In genomic region chr12:124513297-124513867, GRCh38 we compare ENCODE assay signal across 8 cellular contexts. TPM values are rescaled to one million over a fixed set of nuclear protein-coding genes. Genes with fewer than 3 reads are reported as not detected.
DNase-seq lines count a peak whose midpoint lies in the region; ATAC-seq and TF ChIP-seq lines count a peak whose summit lies in the region.

No MANE protein-coding gene starts in this region.

- TF ChIP-seq CTCF in breast epithelium (IDR thresholded peaks at IDR 0.05) (no peak), MCF 10A (IDR thresholded peaks at IDR 0.05; ENCODE audit: unreplicated experiment) (no peak), coronary artery (IDR thresholded peaks at IDR 0.05) (no peak), type B pancreatic cell (conservative IDR thresholded peaks at IDR 0.05) (no peak)

- peak overlapping the region in 1 of 3 donors; percentile 48 for H3K4me3 ChIP-seq in breast epithelium
- peak overlapping the region; percentile 39 for H3K4me3 ChIP-seq in coronary artery
- no peak overlapping the region for H3K4me3 ChIP-seq in mucosa of rectum (ENCODE audit: low read length in 2 of 2)

- H3K27me3 Mint-ChIP-seq in MCF 10A (ENCODE audit: insufficient read depth, unreplicated experiment) = no peaks in the 10 kb centered on the region
- no peaks in the 10 kb centered on the region for H3K27me3 Mint-ChIP-seq in type B pancreatic cell

- no peaks in the 10 kb centered on the region for H3K9me3 Mint-ChIP-seq in MCF 10A (ENCODE audit: unreplicated experiment)
- H3K9me3 Mint-ChIP-seq in type B pancreatic cell = no peaks in the 10 kb centered on the region

- H3K27me3 ChIP-seq in breast epithelium = no peaks in the 10 kb centered on the region
- H3K27me3 ChIP-seq in mucosa of rectum (ENCODE audit: control insufficient read depth in 2 of 2, insufficient read depth in 2 of 2, low read length in 2 of 2) = no peaks in the 10 kb centered on the region

- peak overlapping the region in 1 of 2 donors; percentile 23 for H3K9ac ChIP-seq in mucosa of rectum (ENCODE audit: low read depth in 1 of 2, low read length in 2 of 2)

- BruUV-seq in MCF 10A (replicated peaks; lab: Mats Ljungman, UMichigan) = no TSS peak

- ATAC-seq in HG02571 (IDR thresholded peaks at IDR 0.05; ENCODE audit: unreplicated experiment) = no peak

- H3K27ac Mint-ChIP-seq in MCF 10A (ENCODE audit: low read depth, unreplicated experiment) (no peak overlapping the region), type B pancreatic cell (peak overlapping the region; percentile 41)

- H3K9me3 ChIP-seq in breast epithelium (no peaks in the 10 kb centered on the region), mucosa of rectum (ENCODE audit: control insufficient read depth in 2 of 2, low read length in 2 of 2) (no peaks in the 10 kb centered on the region)

- no peak for DNase-seq in breast epithelium (ENCODE audit: low spot score in 2 of 2)
- no peak for DNase-seq in MCF 10A (ENCODE audit: unreplicated experiment)
- no peak for DNase-seq in coronary artery (ENCODE audit: low spot score)
- DNase-seq in type B pancreatic cell (ENCODE audit: extremely low spot score, unreplicated experiment) = no peak
- DNase-seq in posterior vena cava (ENCODE audit: low spot score) = no peak
- DNase-seq in KBM-7 = no peak

- no peak for TF ChIP-seq POLR2A in breast epithelium (IDR thresholded peaks at IDR 0.05)

- peaks cover 41% of the 10 kb centered on the region for H3K4me1 Mint-ChIP-seq in MCF 10A (ENCODE audit: insufficient read depth, unreplicated experiment)
- peaks cover 56% of the 10 kb centered on the region for H3K4me1 Mint-ChIP-seq in type B pancreatic cell (ENCODE audit: unreplicated experiment)

- peak overlapping the region; percentile 92 to 97 for H3K27ac ChIP-seq in breast epithelium
- H3K27ac ChIP-seq in coronary artery = peak overlapping the region; percentile 52 to 82
- H3K27ac ChIP-seq in mucosa of rectum (ENCODE audit: low read depth in 2 of 2, low read length in 2 of 2) = peak overlapping the region; percentile 25 to 71

- H3K36me3 ChIP-seq in breast epithelium = no peaks in the 10 kb centered on the region
- H3K36me3 ChIP-seq in mucosa of rectum (ENCODE audit: control insufficient read depth in 2 of 2, insufficient read depth in 2 of 2, low read length in 2 of 2) = peaks cover 0 to 3% of the 10 kb centered on the region in 2 donors

- peaks cover 41 to 63% of the 10 kb centered on the region in 2 donors for H3K4me1 ChIP-seq in breast epithelium
- H3K4me1 ChIP-seq in mucosa of rectum (ENCODE audit: control insufficient read depth in 2 of 2, insufficient read depth in 2 of 2, low read length in 2 of 2) = peaks cover 51 to 60% of the 10 kb centered on the region in 2 donors

- in situ Hi-C loops in KBM-7 (cut with MboI; ENCODE audit: low pct_unique_long_range_greater_than_20kb, low sequenced_read_pairs) = no loop called here

- intact Hi-C loops in breast epithelium (cut with DNase I; ENCODE audit: low total_unique reads) (no loop called here), MCF 10A (cut with micrococcal nuclease) (loop anchor here (5.0 to 10.0 kb wide), 4 partner anchors 129 to 391 kb away; no protein-coding TSS in a partner anchor), posterior vena cava (cut with DNase I) (no loop called here)

- no peak overlapping the region for H3K4me3 Mint-ChIP-seq in MCF 10A (ENCODE audit: unreplicated experiment)
- H3K4me3 Mint-ChIP-seq in type B pancreatic cell = no peak overlapping the region

- H3K36me3 Mint-ChIP-seq in MCF 10A (ENCODE audit: insufficient read depth, unreplicated experiment) = peaks cover 56% of the 10 kb centered on the region
- H3K36me3 Mint-ChIP-seq in type B pancreatic cell = peaks cover 7% of the 10 kb centered on the region

- POLR2A ChIA-PET in MCF 10A (lab: Yijun Ruan, JAX) = interaction anchor here (1.2 to 2.1 kb wide), 4 partner anchors 96 to 252 kb away, joined by 3 to 9 read pairs (median 4); no protein-coding TSS in a partner anchor

- CTCF ChIA-PET in MCF 10A (lab: Yijun Ruan, JAX) = interaction anchor here (1.1 kb wide), 1 partner anchor 254 kb away, joined by 3 read pairs; no protein-coding TSS in a partner anchor

RNA-seq across cellular contexts. Expression of gene NCOR2, which starts 54.0 kb away (rescaled TPM):
- 10 to 100 TPM; 58.4 to 83.9 (median 71.7) TPM for total RNA-seq in breast epithelium
- total RNA-seq in MCF 10A (2022) = 145 and 177 TPM in 2 replicates
- total RNA-seq in type B pancreatic cell (ENCODE audit: low replicate concordance) = 219 and 227 TPM in 2 replicates
- 100 to 1,000 TPM; 210 to 279 TPM for total RNA-seq in posterior vena cava
